ENCODE assay signal across 14 cellular contexts in the genomic region with DNA sequence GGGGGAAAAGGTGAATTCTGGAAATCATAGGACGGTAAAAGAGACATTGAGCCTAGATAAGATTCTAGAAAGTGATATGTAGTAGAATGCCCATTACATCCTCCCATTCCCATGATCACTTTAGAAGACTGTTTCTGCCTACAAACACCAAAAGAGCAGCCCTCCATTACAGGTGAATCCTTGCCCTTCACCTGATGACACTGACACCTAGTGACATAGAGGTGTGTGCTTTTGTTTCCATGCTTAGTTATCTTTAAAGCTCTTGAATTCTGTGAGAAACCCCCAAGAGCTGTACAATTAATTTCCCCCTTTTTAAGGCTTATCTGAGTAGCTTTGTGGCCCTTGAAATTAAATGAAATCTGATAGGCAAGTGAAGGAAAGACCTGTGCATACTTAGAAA. TPM values are rescaled to one million over a fixed set of nuclear protein-coding genes. Genes with fewer than 3 reads are reported as not detected.
DNase-seq lines count a peak whose midpoint lies in the region; ATAC-seq and TF ChIP-seq lines count a peak whose summit lies in the region.
"Had no signal": no experiment of that assay in that cellular context is flagged by ENCODE, and none has a peak within 500 bp of the region (broad histone marks: within the 10 kb centered on the region; RNA-seq: fewer than 3 reads in every experiment).

No MANE protein-coding gene starts in this region.

- H3K27ac ChIP-seq in GM23338 (ENCODE audit: low read depth) (no peak overlapping the region), OCI-LY7 (ENCODE audit: low read depth, low read length, poor library complexity, severe bottlenecking) (no peak overlapping the region), parathyroid adenoma (no peak overlapping the region), upper lobe of left lung (no peak overlapping the region)
- H3K27ac ChIP-seq: GM23248 had no signal

- H3K36me3 Mint-ChIP-seq in GM23338 (ENCODE audit: low read depth) (no peaks in the 10 kb centered on the region), HFFc6 (ENCODE audit: low read depth) (no peaks in the 10 kb centered on the region)
- H3K36me3 Mint-ChIP-seq: CD14-positive monocyte; CD8-positive, alpha-beta T cell had no signal

- no peak overlapping the region for H3K9ac ChIP-seq in parathyroid adenoma
- H3K9ac ChIP-seq: GM23248 had no signal

- TF ChIP-seq EP300 in upper lobe of left lung (IDR thresholded peaks at IDR 0.05) = no peak

- H3F3A ChIP-seq in GM23338 (replicated peaks; ENCODE audit: low read depth) = no peaks in the 10 kb centered on the region

- H3K9me2 ChIP-seq in GM23338 (ENCODE audit: insufficient read depth) = no peaks in the 10 kb centered on the region
- H3K9me2 ChIP-seq in OCI-LY7 (ENCODE audit: insufficient read depth, low read length) = no peaks in the 10 kb centered on the region

- no peaks in the 10 kb centered on the region for H3K36me3 ChIP-seq in GM23338 (ENCODE audit: insufficient read depth)
- no peaks in the 10 kb centered on the region for H3K36me3 ChIP-seq in OCI-LY7 (ENCODE audit: insufficient read depth, low read length)
- H3K36me3 ChIP-seq in parathyroid adenoma (ENCODE audit: control insufficient read depth, insufficient read depth, low read length) = no peaks in the 10 kb centered on the region
- H3K36me3 ChIP-seq in upper lobe of left lung = no peaks in the 10 kb centered on the region

- H3K9me3 ChIP-seq in OCI-LY7 (ENCODE audit: low read length) (no peaks in the 10 kb centered on the region), parathyroid adenoma (ENCODE audit: control insufficient read depth, low read length) (no peaks in the 10 kb centered on the region), upper lobe of left lung (no peaks in the 10 kb centered on the region)

- no peak for TF ChIP-seq POLR2A in upper lobe of left lung (IDR thresholded peaks at IDR 0.05)

- H3K4me3 ChIP-seq in GM23338 (no peak overlapping the region), LNCaP clone FGC (ENCODE audit: low read depth, low read length) (no peak overlapping the region), OCI-LY7 (ENCODE audit: low read depth, low read length, poor library complexity, severe bottlenecking) (no peak overlapping the region), parathyroid adenoma (ENCODE audit: low read depth, low read length) (no peak overlapping the region), upper lobe of left lung (no peak overlapping the region)
- H3K4me3 ChIP-seq: GM23248 had no signal

- no peaks in the 10 kb centered on the region for H3K4me1 Mint-ChIP-seq in GM23338
- no peaks in the 10 kb centered on the region for H3K4me1 Mint-ChIP-seq in HFFc6 (ENCODE audit: low read depth)
- H3K4me1 Mint-ChIP-seq: CD14-positive monocyte, H9 had no signal

- POLR2A ChIA-PET in OCI-LY7 (lab: Charles Lee) = interaction anchor here (0.6 to 0.9 kb wide), 2 partner anchors 41 to 128 kb away, joined by 3 read pairs; no protein-coding TSS in a partner anchor

- BruUV-seq in OCI-LY7 (replicated peaks; lab: Mats Ljungman, UMichigan) = no TSS peak

- no peak overlapping the region for H3K4me3 Mint-ChIP-seq in GM23338
- H3K4me3 Mint-ChIP-seq in HFFc6 = no peak overlapping the region
- H3K4me3 Mint-ChIP-seq: CD14-positive monocyte; CD8-positive, alpha-beta T cell; H9 had no signal

- ATAC-seq in GM23338 (peak; percentile 37; the same call in 2 of the 3 replicates), upper lobe of left lung (ENCODE audit: low FRiP score in 2 of 2) (no peak)
- ATAC-seq: CD8-positive, alpha-beta T cell; HepG2 had no signal

- H4K20me1 ChIP-seq in GM23338 (replicated peaks; ENCODE audit: insufficient read depth) (no peaks in the 10 kb centered on the region), OCI-LY7 (ENCODE audit: insufficient read depth, low read length) (no peaks in the 10 kb centered on the region)

- CTCF ChIA-PET in OCI-LY7 (lab: Charles Lee; ENCODE audit: unreplicated experiment) = no interaction called here

- H3K27me3 Mint-ChIP-seq in GM23338 (ENCODE audit: insufficient read depth, low read depth, poor library complexity) (peaks cover 2% of the 10 kb centered on the region), HFFc6 (ENCODE audit: insufficient read depth) (peaks cover 15% of the 10 kb centered on the region)

- H3K27ac Mint-ChIP-seq in GM23338 (no peak overlapping the region), HFFc6 (no peak overlapping the region)
- H3K27ac Mint-ChIP-seq: CD14-positive monocyte; CD8-positive, alpha-beta T cell; H9 had no signal

- intact Hi-C loops in OCI-LY7 (cut with micrococcal nuclease; ENCODE audit: unreplicated experiment) = no loop called here

- H3K27me3 ChIP-seq in GM23338 (ENCODE audit: insufficient read depth) (no peaks in the 10 kb centered on the region), parathyroid adenoma (ENCODE audit: control insufficient read depth, insufficient read depth, low read length) (no peaks in the 10 kb centered on the region), upper lobe of left lung (no peaks in the 10 kb centered on the region)

- DNase-seq in GM23338 (ENCODE audit: low spot score) = peak; percentile 8
- no peak for DNase-seq in LNCaP clone FGC (ENCODE audit: low read depth)
- DNase-seq in OCI-LY7 (ENCODE audit: low spot score) = no peak
- no peak for DNase-seq in upper lobe of left lung
- DNase-seq in HFFc6 = no peak
- DNase-seq: CD8-positive, alpha-beta T cell; COR-L47; DMS153; GF-D8; GM23248; H9 had no signal

- WGBS in upper lobe of left lung, 2 donors = 88 to 92% methylated on average over 1 of the region's 1 CpG

- no peaks in the 10 kb centered on the region for H3K9me3 Mint-ChIP-seq in GM23338
- H3K9me3 Mint-ChIP-seq in HFFc6 = no peaks in the 10 kb centered on the region
- H3K9me3 Mint-ChIP-seq: CD14-positive monocyte; CD8-positive, alpha-beta T cell; H9 had no signal

- H3K4me2 ChIP-seq in GM23338 (no peak overlapping the region), OCI-LY7 (ENCODE audit: low read length) (no peak overlapping the region), parathyroid adenoma (ENCODE audit: low read length) (no peak overlapping the region)

- TF ChIP-seq CTCF in GM23338 (conservative IDR thresholded peaks at IDR 0.05; ENCODE audit: low read depth in 2 of 2) (peak in 1 of 2 experiments; percentile 57; a peak in 2 of 4 replicates), LNCaP clone FGC (IDR thresholded peaks at IDR 0.05; ENCODE audit: control insufficient read depth, extremely low read depth, insufficient read depth) (0 out of 2 replicates have a peak, but pooled peaks have one; percentile 9), OCI-LY7 (conservative IDR thresholded peaks at IDR 0.05; ENCODE audit: low read length) (0 out of 2 replicates have a peak, but pooled peaks have one; percentile 22), parathyroid adenoma (IDR thresholded peaks at IDR 0.05) (no peak), upper lobe of left lung (IDR thresholded peaks at IDR 0.05) (no peak), HFFc6 (IDR thresholded peaks at IDR 0.05) (no peak)

- no peaks in the 10 kb centered on the region for H3K79me2 ChIP-seq in GM23338 (replicated peaks; ENCODE audit: insufficient read depth)
- no peaks in the 10 kb centered on the region for H3K79me2 ChIP-seq in OCI-LY7 (ENCODE audit: insufficient read depth, low read depth, low read length)
- H3K79me2 ChIP-seq in parathyroid adenoma = no peaks in the 10 kb centered on the region

- H3K4me1 ChIP-seq in GM23338 (ENCODE audit: insufficient read depth) (no peaks in the 10 kb centered on the region), OCI-LY7 (ENCODE audit: insufficient read depth, low read length, poor library complexity, severe bottlenecking) (no peaks in the 10 kb centered on the region), parathyroid adenoma (peaks cover 7% of the 10 kb centered on the region), upper lobe of left lung (no peaks in the 10 kb centered on the region)

- H2AFZ ChIP-seq in GM23338 (0 out of 2 replicates have a peak overlapping the region, but pooled peaks have one; percentile 38), OCI-LY7 (ENCODE audit: low read length) (no peak overlapping the region), parathyroid adenoma (peak overlapping the region; percentile 13)
- H2AFZ ChIP-seq: GM23248 had no signal

TF ChIP-seq in GM23338, 12 proteins besides CTCF, POLR2A, EP300 and RAD21 (continues in another document):
- TF ChIP-seq, protein P1, sequence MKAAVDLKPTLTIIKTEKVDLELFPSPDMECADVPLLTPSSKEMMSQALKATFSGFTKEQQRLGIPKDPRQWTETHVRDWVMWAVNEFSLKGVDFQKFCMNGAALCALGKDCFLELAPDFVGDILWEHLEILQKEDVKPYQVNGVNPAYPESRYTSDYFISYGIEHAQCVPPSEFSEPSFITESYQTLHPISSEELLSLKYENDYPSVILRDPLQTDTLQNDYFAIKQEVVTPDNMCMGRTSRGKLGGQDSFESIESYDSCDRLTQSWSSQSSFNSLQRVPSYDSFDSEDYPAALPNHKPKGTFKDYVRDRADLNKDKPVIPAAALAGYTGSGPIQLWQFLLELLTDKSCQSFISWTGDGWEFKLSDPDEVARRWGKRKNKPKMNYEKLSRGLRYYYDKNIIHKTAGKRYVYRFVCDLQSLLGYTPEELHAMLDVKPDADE (IDR thresholded peaks at IDR 0.05) = no peak
- TF ChIP-seq ZNF331 (CRISPR knock-in tag; IDR thresholded peaks at IDR 0.05; ENCODE audit: low read depth) = no peak

RNA-seq across cellular contexts. Expression of a gene that starts 8.3 kb away (rescaled TPM):
- 35.2 and 82.2 TPM in 2 replicates for total RNA-seq in GM23338 (2014; rRNA removed; shearing (Covaris generic))
- 33.2 and 44.1 TPM in 2 replicates for polyA plus RNA-seq in GM23338 (2016; fragmentation: Nextera tagmentation; extraction: Ambion mirVana)
- 20.2 and 27.0 TPM in 2 replicates for total RNA-seq in OCI-LY7 (2014; rRNA removed; shearing (Covaris generic))
- total RNA-seq in OCI-LY7 (2022) (49.8 and 56.0 TPM in 2 replicates), upper lobe of left lung (10 to 100 TPM; 35.0 to 65.0 (median 42.8) TPM)
- total RNA-seq in HFFc6 (2021; fragmentation: NEBNext Ultra II Directional; extraction: Animal tissue kit (Norgen Biotek cat#: 25700)) = 10 to 100 TPM; 40.6 to 50.3 (median 46.4) TPM

Comparison
In these comparisons a context has a peak if more than half of its experiments do, and no peak if none do; other contexts are left out.
1. CTCF ChIP-seq: peak in LNCaP clone FGC (single experiment) and OCI-LY7 (single experiment); none in parathyroid adenoma (single experiment), upper lobe of left lung (0 of 6) and HFFc6 (single experiment).